In genomic region chr15:68508485-68509189, GRCh38 we compare ENCODE assay signal across 28 cellular contexts.
DNase-seq lines count a peak whose midpoint lies in the region; ATAC-seq, FAIRE-seq and TF ChIP-seq lines count a peak whose summit lies in the region.
"Had no signal": no experiment of that assay in that cellular context is flagged by ENCODE, and none has a peak within 500 bp of the region (broad histone marks: within the 10 kb centered on the region; RNA-seq: fewer than 3 reads in every experiment).

No MANE protein-coding gene starts in this region.

- H3K9me3 ChIP-seq in right atrium auricular region (peaks cover 0 to 7% of the 10 kb centered on the region in 2 donors), HEK293 (ENCODE audit: control insufficient read depth, insufficient read depth, low read depth, low read length) (peaks cover 2% of the 10 kb centered on the region; the same call in 1 of the 2 replicates)

- H3K4me3 Mint-ChIP-seq in osteocyte (ENCODE audit: unreplicated experiment) = no peak overlapping the region
- H3K4me3 Mint-ChIP-seq: CD4-positive, alpha-beta T cell had no signal

- no peak for TF ChIP-seq CTCF in right atrium auricular region (IDR thresholded peaks at IDR 0.05)
- no peak for TF ChIP-seq CTCF in HEK293 (tag by site-specific recombination; IDR thresholded peaks at IDR 0.05)
- TF ChIP-seq CTCF in osteocyte (IDR thresholded peaks at IDR 0.05) = no peak

- H3K27ac ChIP-seq in right atrium auricular region = no peak overlapping the region
- H3K27ac ChIP-seq in HEK293 (ENCODE audit: extremely low read depth, low read depth, low read length) = no peak overlapping the region
- H3K27ac ChIP-seq: A549; BLaER1 treated with 17β-estradiol and CSF1 and Interleukin-3, amounts not matched to agents 10 nM and 100 nM; SJCRH30 had no signal

- FAIRE-seq in GM12891 (lab: Jason Lieb, UNC) = no peak
- FAIRE-seq: A549, G401.6, GM12878, H1, RCC 7860 had no signal

- intact Hi-C loops in Right ventricle myocardium superior (cut with DNase I) = no loop called here

- H3K36me3 ChIP-seq in right atrium auricular region = no peaks in the 10 kb centered on the region
- no peaks in the 10 kb centered on the region for H3K36me3 ChIP-seq in HEK293 (ENCODE audit: control insufficient read depth in 2 of 2, insufficient read depth in 1 of 2, low read length in 2 of 2)
- H3K36me3 ChIP-seq: BLaER1 treated with 17β-estradiol and CSF1 and Interleukin-3, amounts not matched to agents 10 nM and 100 nM; SJCRH30 had no signal

- no peak for ATAC-seq in Right ventricle myocardium superior (ENCODE audit: poor library complexity)
- ATAC-seq in GM18517 (IDR thresholded peaks at IDR 0.05; ENCODE audit: unreplicated experiment) = no peak
- ATAC-seq: A549, GM12878, HCT116, SK-N-SH treated with all-trans-retinoic acid at 6 μM for 48 hours had no signal

- DNase-seq in Right ventricle myocardium superior (peak; percentile 49), right atrium auricular region (ENCODE audit: low spot score) (no peak), medulla oblongata (ENCODE audit: extremely low spot score) (peak; percentile 21), osteocyte (ENCODE audit: extremely low spot score, unreplicated experiment) (peak; percentile 64), GM12891 (ENCODE audit: insufficient read length, low spot score) (no peak)
- DNase-seq in activated CD4-positive, alpha-beta T cell treated with anti-CD3 and anti-CD28 coated beads for 48 hours = no peak
- DNase-seq: AML-193; CD4-positive, alpha-beta T cell; COR-L47; DMS53; NCI-H1048; NCI-H1436; NCI-H187; NCI-H2081 treated with DMSO at 0.1 percent for 48 hours; NCI-H2171; NCI-H226; NCI-H510A; SJCRH30 had no signal

- H3K9me3 Mint-ChIP-seq in osteocyte (ENCODE audit: unreplicated experiment) = peaks cover 5% of the 10 kb centered on the region

- H3K4me3 ChIP-seq in right atrium auricular region = no peak overlapping the region
- H3K4me3 ChIP-seq in HEK293 (ENCODE audit: low read depth, low read length) = no peak overlapping the region
- H3K4me3 ChIP-seq: A549; BLaER1 treated with 17β-estradiol and CSF1 and Interleukin-3, amounts not matched to agents 10 nM and 100 nM; GM12878; SJCRH30 had no signal

- H3K4me1 ChIP-seq in right atrium auricular region (peaks cover 0 to 22% of the 10 kb centered on the region in 2 donors), HEK293 (ENCODE audit: control insufficient read depth, insufficient read depth, low read length) (no peaks in the 10 kb centered on the region)
- H3K4me1 ChIP-seq: A549, SJCRH30 had no signal

- no peaks in the 10 kb centered on the region for H3K27me3 ChIP-seq in right atrium auricular region
- H3K27me3 ChIP-seq: BLaER1 treated with 17β-estradiol and CSF1 and Interleukin-3, amounts not matched to agents 10 nM and 100 nM had no signal

- peaks cover 52% of the 10 kb centered on the region for H3K4me1 Mint-ChIP-seq in osteocyte (ENCODE audit: unreplicated experiment)

- H3K27me3 Mint-ChIP-seq in osteocyte (ENCODE audit: unreplicated experiment) = no peaks in the 10 kb centered on the region
- H3K27me3 Mint-ChIP-seq: CD4-positive, alpha-beta T cell had no signal

- no peak for TF ChIP-seq POLR2A in GM12891 (IDR thresholded peaks at IDR 0.05; ENCODE audit: low read depth, low read length)

- POLR2A ChIA-PET in HEK293 (lab: Yijun Ruan, JAX) = no interaction called here

- no peaks in the 10 kb centered on the region for H3K36me3 Mint-ChIP-seq in osteocyte (ENCODE audit: unreplicated experiment)

- H3K27ac Mint-ChIP-seq in osteocyte (ENCODE audit: unreplicated experiment) = no peak overlapping the region
- H3K27ac Mint-ChIP-seq: CD4-positive, alpha-beta T cell had no signal

- CTCF ChIA-PET in HEK293 (lab: Yijun Ruan, JAX) = interaction anchor here (0.6 to 1.4 kb wide), 2 partner anchors 30 to 551 kb away, joined by 4 to 6 read pairs; no protein-coding TSS in a partner anchor

TF ChIP-seq in HEK293, 187 proteins besides CTCF, POLR2A, EP300 and RAD21:
- TF ChIP-seq ZNF37A (tag by site-specific recombination; IDR thresholded peaks at IDR 0.05) (no peak), ZNF558 (tag by site-specific recombination; IDR thresholded peaks at IDR 0.05) (no peak), ZNF112 (tag by site-specific recombination; IDR thresholded peaks at IDR 0.05) (no peak), BCL11A (tag by site-specific recombination; IDR thresholded peaks at IDR 0.05; ENCODE audit: low read depth) (no peak), ZNF433 (tag by site-specific recombination; IDR thresholded peaks at IDR 0.05; ENCODE audit: low read depth) (no peak), PRDM1 (tag by site-specific recombination; IDR thresholded peaks at IDR 0.05) (peak; percentile 92)
- TF ChIP-seq, protein P1, sequence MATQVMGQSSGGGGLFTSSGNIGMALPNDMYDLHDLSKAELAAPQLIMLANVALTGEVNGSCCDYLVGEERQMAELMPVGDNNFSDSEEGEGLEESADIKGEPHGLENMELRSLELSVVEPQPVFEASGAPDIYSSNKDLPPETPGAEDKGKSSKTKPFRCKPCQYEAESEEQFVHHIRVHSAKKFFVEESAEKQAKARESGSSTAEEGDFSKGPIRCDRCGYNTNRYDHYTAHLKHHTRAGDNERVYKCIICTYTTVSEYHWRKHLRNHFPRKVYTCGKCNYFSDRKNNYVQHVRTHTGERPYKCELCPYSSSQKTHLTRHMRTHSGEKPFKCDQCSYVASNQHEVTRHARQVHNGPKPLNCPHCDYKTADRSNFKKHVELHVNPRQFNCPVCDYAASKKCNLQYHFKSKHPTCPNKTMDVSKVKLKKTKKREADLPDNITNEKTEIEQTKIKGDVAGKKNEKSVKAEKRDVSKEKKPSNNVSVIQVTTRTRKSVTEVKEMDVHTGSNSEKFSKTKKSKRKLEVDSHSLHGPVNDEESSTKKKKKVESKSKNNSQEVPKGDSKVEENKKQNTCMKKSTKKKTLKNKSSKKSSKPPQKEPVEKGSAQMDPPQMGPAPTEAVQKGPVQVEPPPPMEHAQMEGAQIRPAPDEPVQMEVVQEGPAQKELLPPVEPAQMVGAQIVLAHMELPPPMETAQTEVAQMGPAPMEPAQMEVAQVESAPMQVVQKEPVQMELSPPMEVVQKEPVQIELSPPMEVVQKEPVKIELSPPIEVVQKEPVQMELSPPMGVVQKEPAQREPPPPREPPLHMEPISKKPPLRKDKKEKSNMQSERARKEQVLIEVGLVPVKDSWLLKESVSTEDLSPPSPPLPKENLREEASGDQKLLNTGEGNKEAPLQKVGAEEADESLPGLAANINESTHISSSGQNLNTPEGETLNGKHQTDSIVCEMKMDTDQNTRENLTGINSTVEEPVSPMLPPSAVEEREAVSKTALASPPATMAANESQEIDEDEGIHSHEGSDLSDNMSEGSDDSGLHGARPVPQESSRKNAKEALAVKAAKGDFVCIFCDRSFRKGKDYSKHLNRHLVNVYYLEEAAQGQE (tag by site-specific recombination; IDR thresholded peaks at IDR 0.05) = no peak

TF ChIP-seq in GM12891, 5 proteins besides CTCF, POLR2A, EP300 and RAD21:
- TF ChIP-seq POU2F2 (IDR thresholded peaks at IDR 0.05; ENCODE audit: low read depth, low read length) (no peak), PAX5 (IDR thresholded peaks at IDR 0.05; ENCODE audit: insufficient read depth, low read length, severe bottlenecking) (no peak), TAF1 (IDR thresholded peaks at IDR 0.05; ENCODE audit: low read depth, low read length) (no peak), SPI1 (IDR thresholded peaks at IDR 0.05; ENCODE audit: low read depth, low read length) (no peak), POLR2AphosphoS5 (IDR thresholded peaks at IDR 0.05; ENCODE audit: low read depth, low read length) (no peak)

Comparison
In these comparisons a context has a peak if more than half of its experiments do, and no peak if none do; other contexts are left out.
1. DNase-seq: peak in Right ventricle myocardium superior (single experiment), medulla oblongata (single experiment) and osteocyte (single experiment); none in right atrium auricular region (single experiment), activated CD4-positive, alpha-beta T cell treated with anti-CD3 and anti-CD28 coated beads for 48 hours (single experiment) and GM12891 (single experiment).